Comparison of ENCODE assay signal across 13 cellular contexts in genomic region chr20:47535088-47535487, GRCh38. TPM values are rescaled to one million over a fixed set of nuclear protein-coding genes. Genes with fewer than 3 reads are reported as not detected.
DNase-seq lines count a peak whose midpoint lies in the region; ATAC-seq and TF ChIP-seq lines count a peak whose summit lies in the region.
"Had no signal": no experiment of that assay in that cellular context is flagged by ENCODE, and none has a peak within 500 bp of the region (broad histone marks: within the 10 kb centered on the region; RNA-seq: fewer than 3 reads in every experiment).

No MANE protein-coding gene starts in this region.

- H3K9me3 Mint-ChIP-seq in stimulated activated naive CD8-positive, alpha-beta T cell treated with anti-CD3 and anti-CD28 coated beads, Interleukin-15, amount 100 ng/mL, for 72 hours = no peaks in the 10 kb centered on the region
- H3K9me3 Mint-ChIP-seq in endothelial cell (ENCODE audit: unreplicated experiment) = no peaks in the 10 kb centered on the region
- H3K9me3 Mint-ChIP-seq in activated CD4-positive, alpha-beta T cell treated with anti-CD3 and anti-CD28 coated beads, Interleukin-2, amount 10 ng/mL, durations not matched to agents 24 days and 14 days = no peaks in the 10 kb centered on the region
- H3K9me3 Mint-ChIP-seq: activated naive CD8-positive, alpha-beta T cell treated with anti-CD3 and anti-CD28 coated beads, Interleukin-2, amount 10 ng/mL, durations not matched to agents 7 days and 5 days had no signal

- no peak for DNase-seq in stimulated activated naive CD8-positive, alpha-beta T cell treated with anti-CD3 and anti-CD28 coated beads, Interleukin-15, Interleukin-2, amounts not matched to agents 100 U/mL and 50 U/mL, for 24 hours
- DNase-seq in stimulated activated naive CD8-positive, alpha-beta T cell treated with anti-CD3 and anti-CD28 coated beads, Interleukin-15, amount 100 ng/mL, for 72 hours = no peak
- DNase-seq in NCI-H69 (lab: John Stamatoyannopoulos, UW) = peak; percentile 2
- peak; percentile 29 for DNase-seq in endothelial cell (ENCODE audit: low spot score)
- no peak for DNase-seq in activated CD4-positive, alpha-beta T cell treated with anti-CD3 and anti-CD28 coated beads, Interleukin-2, amount 50 U/mL, for 1 hour
- no peak for DNase-seq in activated CD4-positive, alpha-beta T cell treated with anti-CD3 and anti-CD28 coated beads for 1 hour
- DNase-seq in activated CD4-positive, alpha-beta T cell treated with anti-CD3 and anti-CD28 coated beads, Interleukin-2, amount 10 ng/mL, durations not matched to agents 24 days and 14 days = no peak
- DNase-seq: activated naive CD8-positive, alpha-beta T cell treated with anti-CD3 and anti-CD28 coated beads, Interleukin-2, amount 10 ng/mL, durations not matched to agents 7 days and 5 days; dorsolateral prefrontal cortex; left lung; NCI-H1694 treated with DMSO at 0.1 percent for 48 hours; T1000 had no signal

- peaks cover 66% of the 10 kb centered on the region for H3K4me1 Mint-ChIP-seq in stimulated activated naive CD8-positive, alpha-beta T cell treated with anti-CD3 and anti-CD28 coated beads, Interleukin-15, amount 100 ng/mL, for 72 hours
- H3K4me1 Mint-ChIP-seq in endothelial cell (ENCODE audit: unreplicated experiment) = peaks cover 6% of the 10 kb centered on the region
- H3K4me1 Mint-ChIP-seq in activated CD4-positive, alpha-beta T cell treated with anti-CD3 and anti-CD28 coated beads, Interleukin-2, amount 10 ng/mL, durations not matched to agents 24 days and 14 days = peaks cover 38% of the 10 kb centered on the region

- peaks cover 9% of the 10 kb centered on the region for H3K36me3 Mint-ChIP-seq in endothelial cell (ENCODE audit: low read depth, unreplicated experiment)
- peaks cover 39% of the 10 kb centered on the region for H3K36me3 Mint-ChIP-seq in activated CD4-positive, alpha-beta T cell treated with anti-CD3 and anti-CD28 coated beads, Interleukin-2, amount 10 ng/mL, durations not matched to agents 24 days and 14 days (ENCODE audit: low read depth)

- no peaks in the 10 kb centered on the region for H3K27me3 Mint-ChIP-seq in stimulated activated naive CD8-positive, alpha-beta T cell treated with anti-CD3 and anti-CD28 coated beads, Interleukin-15, amount 100 ng/mL, for 72 hours
- no peaks in the 10 kb centered on the region for H3K27me3 Mint-ChIP-seq in endothelial cell (ENCODE audit: unreplicated experiment)
- no peaks in the 10 kb centered on the region for H3K27me3 Mint-ChIP-seq in activated CD4-positive, alpha-beta T cell treated with anti-CD3 and anti-CD28 coated beads, Interleukin-2, amount 10 ng/mL, durations not matched to agents 24 days and 14 days
- H3K27me3 Mint-ChIP-seq: activated naive CD8-positive, alpha-beta T cell treated with anti-CD3 and anti-CD28 coated beads, Interleukin-2, amount 10 ng/mL, durations not matched to agents 7 days and 5 days had no signal

- intact Hi-C loops in activated CD4-positive, alpha-beta T cell treated with anti-CD3 and anti-CD28 coated beads, Interleukin-2, amount 10 ng/mL, durations not matched to agents 24 days and 14 days (cut with micrococcal nuclease) = no loop called here

- H3K27ac Mint-ChIP-seq in stimulated activated naive CD8-positive, alpha-beta T cell treated with anti-CD3 and anti-CD28 coated beads, Interleukin-15, amount 100 ng/mL, for 72 hours = no peak overlapping the region
- no peak overlapping the region for H3K27ac Mint-ChIP-seq in endothelial cell (ENCODE audit: unreplicated experiment)
- H3K27ac Mint-ChIP-seq in activated CD4-positive, alpha-beta T cell treated with anti-CD3 and anti-CD28 coated beads, Interleukin-2, amount 10 ng/mL, durations not matched to agents 24 days and 14 days = no peak overlapping the region
- H3K27ac Mint-ChIP-seq: activated naive CD8-positive, alpha-beta T cell treated with anti-CD3 and anti-CD28 coated beads, Interleukin-2, amount 10 ng/mL, durations not matched to agents 7 days and 5 days had no signal

- peak; percentile 40 for ATAC-seq in stimulated activated naive CD8-positive, alpha-beta T cell treated with anti-CD3 and anti-CD28 coated beads, Interleukin-15, Interleukin-2, amounts not matched to agents 100 U/mL and 50 U/mL, for 24 hours
- ATAC-seq in stimulated activated naive CD8-positive, alpha-beta T cell treated with anti-CD3 and anti-CD28 coated beads, Interleukin-15, amount 100 ng/mL, for 72 hours = no peak
- ATAC-seq in HG02571 (IDR thresholded peaks at IDR 0.05; ENCODE audit: unreplicated experiment) = no peak
- ATAC-seq: left lung had no signal

- no peak overlapping the region for H3K4me3 Mint-ChIP-seq in stimulated activated naive CD8-positive, alpha-beta T cell treated with anti-CD3 and anti-CD28 coated beads, Interleukin-15, amount 100 ng/mL, for 72 hours
- H3K4me3 Mint-ChIP-seq in endothelial cell (ENCODE audit: unreplicated experiment) = no peak overlapping the region
- H3K4me3 Mint-ChIP-seq in activated CD4-positive, alpha-beta T cell treated with anti-CD3 and anti-CD28 coated beads, Interleukin-2, amount 10 ng/mL, durations not matched to agents 24 days and 14 days = no peak overlapping the region
- H3K4me3 Mint-ChIP-seq: activated naive CD8-positive, alpha-beta T cell treated with anti-CD3 and anti-CD28 coated beads, Interleukin-2, amount 10 ng/mL, durations not matched to agents 7 days and 5 days had no signal

- no peak for TF ChIP-seq CTCF in endothelial cell (IDR thresholded peaks at IDR 0.05; ENCODE audit: unreplicated experiment)

RNA-seq across cellular contexts. Expression of gene NCOA3, which starts 33.4 kb away (rescaled TPM):
- total RNA-seq in endothelial cell (ENCODE audit: unreplicated experiment) = 54.8 TPM
- total RNA-seq in activated CD4-positive, alpha-beta T cell treated with anti-CD3 and anti-CD28 coated beads, Interleukin-2, amount 10 ng/mL, durations not matched to agents 24 days and 14 days = 140 TPM in 2 replicates

Comparison
In these comparisons a context has a peak if more than half of its experiments do, and no peak if none do; other contexts are left out.
1. DNase-seq: peak in NCI-H69 (single experiment) and endothelial cell (single experiment); none in stimulated activated naive CD8-positive, alpha-beta T cell treated with anti-CD3 and anti-CD28 coated beads, Interleukin-15, Interleukin-2, amounts not matched to agents 100 U/mL and 50 U/mL, for 24 hours (single experiment), stimulated activated naive CD8-positive, alpha-beta T cell treated with anti-CD3 and anti-CD28 coated beads, Interleukin-15, amount 100 ng/mL, for 72 hours (0 of 2), activated CD4-positive, alpha-beta T cell treated with anti-CD3 and anti-CD28 coated beads, Interleukin-2, amount 50 U/mL, for 1 hour (single experiment), activated CD4-positive, alpha-beta T cell treated with anti-CD3 and anti-CD28 coated beads for 1 hour (single experiment) and activated CD4-positive, alpha-beta T cell treated with anti-CD3 and anti-CD28 coated beads, Interleukin-2, amount 10 ng/mL, durations not matched to agents 24 days and 14 days (single experiment).